ENCODE assay signal across 18 cellular contexts in genomic region chr1:18062180-18062579, GRCh38. TPM values are rescaled to one million over a fixed set of nuclear protein-coding genes. Genes with fewer than 3 reads are reported as not detected.
DNase-seq lines count a peak whose midpoint lies in the region; ATAC-seq and TF ChIP-seq lines count a peak whose summit lies in the region.
"Had no signal": no experiment of that assay in that cellular context is flagged by ENCODE, and none has a peak within 500 bp of the region (broad histone marks: within the 10 kb centered on the region; RNA-seq: fewer than 3 reads in every experiment).

No MANE protein-coding gene starts in this region.

- intact Hi-C loops in OCI-LY7 (cut with micrococcal nuclease; ENCODE audit: unreplicated experiment): no loop called here

- H3K9ac ChIP-seq in neural progenitor cell (no peak overlapping the region), MM.1S (ENCODE audit: low read length) (no peak overlapping the region)
- H3K9ac ChIP-seq: GM23248 had no signal

- H3K4me3 Mint-ChIP-seq in endothelial cell (ENCODE audit: unreplicated experiment) (no peak overlapping the region), neural progenitor cell (no peak overlapping the region)
- H3K4me3 Mint-ChIP-seq: HFFc6 had no signal

- H3K79me2 ChIP-seq in OCI-LY7 (ENCODE audit: insufficient read depth, low read depth, low read length) (no peaks in the 10 kb centered on the region), neural progenitor cell (ENCODE audit: low read depth) (no peaks in the 10 kb centered on the region), MM.1S (ENCODE audit: low read length) (no peaks in the 10 kb centered on the region)

- no peaks in the 10 kb centered on the region for H3K4me1 Mint-ChIP-seq in endothelial cell (ENCODE audit: unreplicated experiment)
- H3K4me1 Mint-ChIP-seq in neural progenitor cell: peaks cover 27% of the 10 kb centered on the region

- H3K4me1 ChIP-seq in OCI-LY7 (ENCODE audit: insufficient read depth, low read length, poor library complexity, severe bottlenecking) (no peaks in the 10 kb centered on the region), neural progenitor cell (peaks cover 19% of the 10 kb centered on the region), MM.1S (ENCODE audit: low read length) (no peaks in the 10 kb centered on the region)

- no peak overlapping the region for H3K4me2 ChIP-seq in OCI-LY7 (ENCODE audit: low read length)
- no peak overlapping the region for H3K4me2 ChIP-seq in neural progenitor cell
- H3K4me2 ChIP-seq in MM.1S (ENCODE audit: low read depth, low read length): no peak overlapping the region

- ATAC-seq in GM18873 (IDR thresholded peaks at IDR 0.05; ENCODE audit: low FRiP score, unreplicated experiment): no peak

- H3K4me3 ChIP-seq in H7 (ENCODE audit: insufficient read depth, low read depth, low read length): no peak overlapping the region
- H3K4me3 ChIP-seq in OCI-LY7 (ENCODE audit: low read depth, low read length, poor library complexity, severe bottlenecking): no peak overlapping the region
- H3K4me3 ChIP-seq in neural progenitor cell: no peak overlapping the region
- H3K4me3 ChIP-seq in MM.1S (ENCODE audit: low read length): no peak overlapping the region
- H3K4me3 ChIP-seq: GM23248 had no signal

- H3K27ac ChIP-seq in OCI-LY7 (ENCODE audit: low read depth, low read length, poor library complexity, severe bottlenecking) (no peak overlapping the region), neural progenitor cell (no peak overlapping the region), MM.1S (ENCODE audit: low read length) (no peak overlapping the region)
- H3K27ac ChIP-seq: GM23248 had no signal

- H4K20me1 ChIP-seq in OCI-LY7 (ENCODE audit: insufficient read depth, low read length) (no peaks in the 10 kb centered on the region), neural progenitor cell (ENCODE audit: low read depth) (peaks cover 6% of the 10 kb centered on the region), MM.1S (ENCODE audit: insufficient read depth, low read length) (no peaks in the 10 kb centered on the region)

- TF ChIP-seq CTCF in OCI-LY7 (conservative IDR thresholded peaks at IDR 0.05; ENCODE audit: low read length) (no peak), endothelial cell (IDR thresholded peaks at IDR 0.05; ENCODE audit: unreplicated experiment) (no peak), neural progenitor cell (IDR thresholded peaks at IDR 0.05) (no peak), MM.1S (IDR thresholded peaks at IDR 0.05; ENCODE audit: low read length) (no peak)

- CTCF ChIA-PET in OCI-LY7 (lab: Charles Lee; ENCODE audit: unreplicated experiment): no interaction called here

- H2AFZ ChIP-seq in OCI-LY7 (ENCODE audit: low read length): no peak overlapping the region
- H2AFZ ChIP-seq in neural progenitor cell (replicated peaks): no peak overlapping the region
- no peak overlapping the region for H2AFZ ChIP-seq in MM.1S (ENCODE audit: low read length)
- H2AFZ ChIP-seq: GM23248 had no signal

- peak; percentile 70 for DNase-seq in H7
- peak; percentile 4 for DNase-seq in OCI-LY7 (ENCODE audit: low spot score)
- DNase-seq in endothelial cell (ENCODE audit: low spot score): peak; percentile 36
- peak; percentile 74 for DNase-seq in neural progenitor cell (ENCODE audit: low spot score)
- DNase-seq in medulla oblongata (ENCODE audit: extremely low spot score): no peak
- no peak for DNase-seq in MM.1S
- DNase-seq in HCEC 1CT: no peak
- DNase-seq: COR-L47; GM23248; HFFc6; Kasumi-1; NCI-H187; NCI-H69; NK-92 treated with Interleukin-12 subunit alpha and Interleukin-12 subunit beta, amount 100 ng/mL, for 24 hours; OCI-M1; RPMI8226; SIG-M5 had no signal

- H3K9me3 ChIP-seq in OCI-LY7 (ENCODE audit: low read length) (no peaks in the 10 kb centered on the region), neural progenitor cell (ENCODE audit: low read depth) (no peaks in the 10 kb centered on the region), MM.1S (replicated peaks; ENCODE audit: insufficient read depth, low read length) (no peaks in the 10 kb centered on the region)

- no peak overlapping the region for H3K27ac Mint-ChIP-seq in endothelial cell (ENCODE audit: unreplicated experiment)
- no peak overlapping the region for H3K27ac Mint-ChIP-seq in neural progenitor cell
- H3K27ac Mint-ChIP-seq: HFFc6 had no signal

- peaks cover 14% of the 10 kb centered on the region for H3K27me3 ChIP-seq in H7 (ENCODE audit: control insufficient read depth, insufficient read depth, low read length)
- H3K27me3 ChIP-seq in neural progenitor cell: peaks cover 7% of the 10 kb centered on the region
- peaks cover 87% of the 10 kb centered on the region for H3K27me3 ChIP-seq in MM.1S (replicated peaks; ENCODE audit: insufficient read depth, low read length)

- H3K36me3 Mint-ChIP-seq in endothelial cell (ENCODE audit: low read depth, unreplicated experiment): no peaks in the 10 kb centered on the region
- no peaks in the 10 kb centered on the region for H3K36me3 Mint-ChIP-seq in neural progenitor cell

- H3K27me3 Mint-ChIP-seq in endothelial cell (ENCODE audit: unreplicated experiment) (peaks cover 7% of the 10 kb centered on the region), neural progenitor cell (ENCODE audit: insufficient read depth, low read depth) (peaks cover 20% of the 10 kb centered on the region)

- POLR2A ChIA-PET in OCI-LY7 (lab: Charles Lee): no interaction called here

- H3F3A ChIP-seq in neural progenitor cell (ENCODE audit: low read depth): peaks cover 7% of the 10 kb centered on the region
- no peaks in the 10 kb centered on the region for H3F3A ChIP-seq in MM.1S (ENCODE audit: insufficient read depth, low read length)

- no TSS peak for BruUV-seq in OCI-LY7 (replicated peaks; lab: Mats Ljungman, UMichigan)

- H3K36me3 ChIP-seq in H7 (replicated peaks; ENCODE audit: control insufficient read depth, insufficient read depth, low read length): no peaks in the 10 kb centered on the region
- no peaks in the 10 kb centered on the region for H3K36me3 ChIP-seq in OCI-LY7 (ENCODE audit: insufficient read depth, low read length)
- H3K36me3 ChIP-seq in neural progenitor cell: no peaks in the 10 kb centered on the region
- H3K36me3 ChIP-seq in MM.1S (replicated peaks; ENCODE audit: insufficient read depth, low read length): no peaks in the 10 kb centered on the region

- H3K9me3 Mint-ChIP-seq in endothelial cell (ENCODE audit: unreplicated experiment): no peaks in the 10 kb centered on the region
- no peaks in the 10 kb centered on the region for H3K9me3 Mint-ChIP-seq in neural progenitor cell

- H3K9me2 ChIP-seq in OCI-LY7 (ENCODE audit: insufficient read depth, low read length): no peaks in the 10 kb centered on the region
- H3K9me2 ChIP-seq in MM.1S (replicated peaks; ENCODE audit: insufficient read depth, low read length): no peaks in the 10 kb centered on the region

RNA-seq across cellular contexts. Expression of gene IGSF21, which starts 45.4 kb away (rescaled TPM):
- total RNA-seq in H7 (2014; rRNA removed; shearing (Covaris generic)): 32.0 and 38.7 TPM in 2 replicates
- not detected in 2 replicates for total RNA-seq in OCI-LY7 (2014; rRNA removed; shearing (Covaris generic))
- total RNA-seq in OCI-LY7 (2022) (0.17 TPM in 1 of 2 replicates, not detected in the other), endothelial cell (ENCODE audit: unreplicated experiment) (4.4 TPM), neural progenitor cell (ENCODE audit: low replicate concordance) (1.7 and 6.9 TPM in 2 replicates)
- total RNA-seq: GM23248, HFFc6 had no signal

Comparison
In these comparisons a context has a peak if more than half of its experiments do, and no peak if none do; other contexts are left out.
1. DNase-seq: peak in H7 (single experiment), OCI-LY7 (single experiment), endothelial cell (single experiment) and neural progenitor cell (single experiment); none in medulla oblongata (single experiment), MM.1S (single experiment) and HCEC 1CT (single experiment).